Comparison of ENCODE assay signal across 8 cellular contexts in the genomic region with DNA sequence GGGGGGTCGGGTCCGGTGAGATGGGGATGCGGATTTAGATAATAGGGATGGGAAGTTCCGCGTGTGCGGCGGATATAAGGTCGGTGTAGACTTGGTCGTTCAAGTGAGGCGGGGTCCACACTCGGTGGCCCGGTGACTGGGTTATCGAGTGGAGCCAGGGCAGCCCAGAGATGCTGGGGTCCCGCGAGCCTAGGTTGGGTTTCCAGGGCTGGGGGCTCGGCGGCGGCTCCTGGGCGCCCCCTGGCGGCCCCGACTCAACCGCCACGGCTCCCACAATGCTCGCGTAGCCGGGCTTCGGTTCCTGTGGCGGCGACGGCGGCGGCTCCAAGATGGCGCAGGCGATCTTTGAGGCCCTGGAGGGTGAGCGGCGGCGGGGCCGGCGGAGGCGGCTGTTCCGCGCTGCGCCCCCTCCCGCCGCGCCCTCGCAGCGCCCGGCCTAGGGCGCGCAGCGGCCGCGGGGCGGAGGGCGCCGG. TPM values are rescaled to one million over a fixed set of nuclear protein-coding genes. Genes with fewer than 3 reads are reported as not detected.
A peak's percentile ranks its signal among the peaks of the same experiment; 100 is the strongest.
DNase-seq lines count a peak whose midpoint lies in the region; ATAC-seq and TF ChIP-seq lines count a peak whose summit lies in the region.

TSS of gene ZNF341 (plus strand) at position 304 of the 473 bp plus-strand sequence. CDS start at position 330, 26 bp downstream.

- H3K27me3 Mint-ChIP-seq in activated naive CD4-positive, alpha-beta T cell treated with anti-CD3 and anti-CD28 coated beads for 36 hours (ENCODE audit: low read depth), result no peaks in the 10 kb centered on the region

- H3K4me3 ChIP-seq in HCT116 (replicated peaks in 1 of 2; ENCODE audit: low read depth in 1 of 2, low read length in 2 of 2) (peak within 1 kb of the TSS; percentile 64 to 81), MG63 (peak within 1 kb of the TSS; percentile 52), heart right ventricle (peak within 1 kb of the TSS; percentile 33 to 81 (median 68))

- peaks cover 10% of the 10 kb centered on the region for H3K36me3 Mint-ChIP-seq in activated naive CD4-positive, alpha-beta T cell treated with anti-CD3 and anti-CD28 coated beads for 36 hours (ENCODE audit: low read depth)

- BruUV-seq in HCT116 (replicated peaks; lab: Mats Ljungman, UMichigan), result no TSS peak

- H3K9me3 Mint-ChIP-seq in activated naive CD4-positive, alpha-beta T cell treated with anti-CD3 and anti-CD28 coated beads for 36 hours, result peaks cover 5% of the 10 kb centered on the region

- CTCF ChIA-PET in HCT116 (lab: Charles Lee), result interaction anchor here (0.6 to 0.7 kb wide), 3 partner anchors 8 to 65 kb away, joined by 3 read pairs; partner anchors contain the start of genes ACTL10 and PXMP4
- CTCF ChIA-PET in activated naive CD4-positive, alpha-beta T cell treated with anti-CD3 and anti-CD28 coated beads for 36 hours (lab: Charles Lee), result interaction anchor here (0.8 to 1.9 kb wide), 7 partner anchors 8 to 242 kb away, joined by 3 to 14 read pairs (median 4); partner anchors contain the start of genes ACTL10, CBFA2T2 and PXMP4

- no peaks in the 10 kb centered on the region for H3K36me3 ChIP-seq in HCT116 (ENCODE audit: control insufficient read depth in 1 of 2, insufficient read depth in 2 of 2, low read length in 2 of 2)
- H3K36me3 ChIP-seq in MG63, result peaks cover 3% of the 10 kb centered on the region
- peaks cover 0 to 5% (median 0%) of the 10 kb centered on the region in 9 donors for H3K36me3 ChIP-seq in heart right ventricle

- H3K4me3 Mint-ChIP-seq in activated naive CD4-positive, alpha-beta T cell treated with anti-CD3 and anti-CD28 coated beads for 36 hours, result peak within 1 kb of the TSS; percentile 79

- peak; percentile 55 for DNase-seq in GM04504 (ENCODE audit: low read depth)
- DNase-seq in HCT116 (ENCODE audit: low read depth, low spot score), result peak; percentile 39
- DNase-seq in MG63, result peak; percentile 86
- DNase-seq in SK-N-DZ (ENCODE audit: low spot score), result peak; percentile 94
- peak; percentile 89 for DNase-seq in activated naive CD4-positive, alpha-beta T cell treated with anti-CD3 and anti-CD28 coated beads for 36 hours
- DNase-seq in heart right ventricle, result peak; percentile 88 to 91
- DNase-seq in pulmonary artery endothelial cell (ENCODE audit: low read depth, low spot score), result peak; percentile 40
- peak; percentile 90 for DNase-seq in ureter (ENCODE audit: low spot score)

- peak within 1 kb of the TSS; percentile 83 for H3K27ac ChIP-seq in HCT116 (ENCODE audit: low read depth, low read length)
- peak within 1 kb of the TSS; percentile 90 to 98 (median 95) for H3K27ac ChIP-seq in heart right ventricle

- H3K9me3 ChIP-seq in HCT116 (ENCODE audit: control insufficient read depth in 1 of 2, insufficient read depth in 1 of 2, low read depth in 1 of 2, low read length in 2 of 2) (peaks cover 5 to 8% of the 10 kb centered on the region in 2 experiments; a peak in 2 of 4 replicates), MG63 (peaks cover 7% of the 10 kb centered on the region), heart right ventricle (peaks cover 0 to 17% (median 11%) of the 10 kb centered on the region in 11 donors)

- peak within 1 kb of the TSS; percentile 84 for H3K9ac ChIP-seq in HCT116 (ENCODE audit: low read length)

- TF ChIP-seq RAD21 in HCT116 (IDR thresholded peaks at IDR 0.05; ENCODE audit: low read depth), result peak; percentile 78

- no peaks in the 10 kb centered on the region for H4K20me1 ChIP-seq in HCT116 (ENCODE audit: insufficient read depth)

- RAD21 ChIA-PET in HCT116 (lab: Charles Lee; ENCODE audit: low non-redundant PET in 1 of 2, low total read pairs in 2 of 2, uncharacterized antibody in 2 of 2, unreplicated experiment in 2 of 2), result interaction anchor here in 1 of 2 experiments (1.0 kb wide), 1 partner anchor 183 kb away, joined by 3 read pairs; no protein-coding TSS in a partner anchor

- H2AFZ ChIP-seq in HCT116 (ENCODE audit: low read depth, low read length, poor library complexity, severe bottlenecking), result peak within 1 kb of the TSS; percentile 86

- H3K4me2 ChIP-seq in HCT116 (ENCODE audit: low read length), result peak within 1 kb of the TSS; percentile 100

- peak; percentile 52 to 82 (median 68); a peak in 5 of 6 replicates for TF ChIP-seq CTCF in HCT116 (IDR thresholded peaks at IDR 0.05 in 2 of 3, conservative IDR thresholded peaks at IDR 0.05 in 1 of 3; ENCODE audit: borderline replicate concordance in 1 of 3, insufficient read depth in 1 of 3, low read depth in 2 of 3, low read length in 2 of 3)
- TF ChIP-seq CTCF in heart right ventricle (IDR thresholded peaks at IDR 0.05), result peak; percentile 88 to 93 (median 91)

- intact Hi-C loops in HCT116 (cut with micrococcal nuclease), result loop anchor here (2.0 kb wide), 1 partner anchor 275 kb away; no protein-coding TSS in a partner anchor
- intact Hi-C loops in activated naive CD4-positive, alpha-beta T cell treated with anti-CD3 and anti-CD28 coated beads for 36 hours (cut with micrococcal nuclease), result loop anchor here (1.0 to 5.0 kb wide), 7 partner anchors 11 to 289 kb away; partner anchors contain the start of genes CHMP4B, E2F1, PXMP4 and SNTA1
- intact Hi-C loops in heart right ventricle (cut with DNase I), result loop anchor here in 5 of 10 donors (5.0 to 10.0 kb wide), 5 partner anchors 44 to 274 kb away; partner anchors contain the start of genes E2F1 (in 1 of the 5), NECAB3 (in 1 of the 5) and RALY (in 1 of the 5)

- H3K27me3 ChIP-seq in HCT116 (ENCODE audit: insufficient read depth, low read length) (no peaks in the 10 kb centered on the region), MG63 (no peaks in the 10 kb centered on the region), heart right ventricle (no peaks in the 10 kb centered on the region)

- H3K79me2 ChIP-seq in HCT116 (ENCODE audit: insufficient read depth, low read length), result peaks cover 11% of the 10 kb centered on the region; the same call in 1 of the 2 replicates

- POLR2A ChIA-PET in HCT116 (lab: Charles Lee), result interaction anchor here (0.9 to 1.4 kb wide), 2 partner anchors 12 to 58 kb away, joined by 4 read pairs; partner anchors contain the start of gene PXMP4

- no peak for TF ChIP-seq POLR2A in HCT116 (IDR thresholded peaks at IDR 0.05; ENCODE audit: borderline replicate concordance, extremely low read depth, insufficient read depth, insufficient read length)

- H3K4me1 Mint-ChIP-seq in activated naive CD4-positive, alpha-beta T cell treated with anti-CD3 and anti-CD28 coated beads for 36 hours (ENCODE audit: low read depth), result peaks cover 18% of the 10 kb centered on the region

- peaks cover 23 to 30% of the 10 kb centered on the region in 2 experiments for H3K4me1 ChIP-seq in HCT116 (ENCODE audit: control insufficient read depth in 1 of 2, insufficient read depth in 2 of 2, low read length in 2 of 2)
- H3K4me1 ChIP-seq in heart right ventricle, result peaks cover 3 to 31% (median 23%) of the 10 kb centered on the region in 9 donors

- H3K27ac Mint-ChIP-seq in activated naive CD4-positive, alpha-beta T cell treated with anti-CD3 and anti-CD28 coated beads for 36 hours, result peak within 1 kb of the TSS; percentile 90

- H3K9me2 ChIP-seq in HCT116 (ENCODE audit: insufficient read depth), result no peaks in the 10 kb centered on the region

- 1 to 3% methylated on average over 33 to 57 of the region's 57 CpGs for WGBS in heart right ventricle, 2 donors

- ATAC-seq in HCT116, result peak; percentile 74
- peak; percentile 83 to 91 (median 88) for ATAC-seq in heart right ventricle

TF ChIP-seq in HCT116, 20 proteins besides CTCF, POLR2A, EP300 and RAD21:
- no peak for TF ChIP-seq ZNF274 (IDR thresholded peaks at IDR 0.05; ENCODE audit: low read depth, low read length)
- TF ChIP-seq POLR2AphosphoS5 (IDR thresholded peaks at IDR 0.05; ENCODE audit: low read depth, low read length), result peak; percentile 7; the same call in 1 of the 2 replicates
- TF ChIP-seq ZFX (IDR thresholded peaks at IDR 0.05), result no peak
- TF ChIP-seq YY1 (IDR thresholded peaks at IDR 0.05; ENCODE audit: extremely low read depth, insufficient replicate concordance, low read depth, low read length), result peak; percentile 90
- TF ChIP-seq CBX3 (IDR thresholded peaks at IDR 0.05; ENCODE audit: low read depth), result 0 out of 2 replicates have a peak, but pooled peaks have one; percentile 39

RNA-seq across cellular contexts. Expression of gene ZNF341, which starts in this region (rescaled TPM):
- total RNA-seq in HCT116 (2021; ENCODE audit: unreplicated experiment) (4.9 TPM), heart right ventricle (1 to 10 TPM in 8 of 10 donors, under 1 TPM in 2; 0.85 to 2.6 (median 1.5) TPM), pulmonary artery endothelial cell (0.86 and 1.1 TPM in 2 replicates), ureter (4.8 TPM)
- 3.9 and 4.9 TPM in 2 replicates for polyA plus RNA-seq in HCT116 (2012)
- 1.0 and 1.5 TPM in 2 replicates for total RNA-seq in MG63 (2014; rRNA removed; shearing (Covaris generic); ENCODE audit: low replicate concordance)
- polyA plus RNA-seq in SK-N-DZ (2014; cell fraction: cytosol; rRNA removed), result 1.8 and 2.1 TPM in 2 replicates
- polyA plus RNA-seq in SK-N-DZ (2014; cell fraction: nucleus; rRNA removed), result 1.2 and 1.9 TPM in 2 replicates
- total RNA-seq in activated naive CD4-positive, alpha-beta T cell treated with anti-CD3 and anti-CD28 coated beads for 36 hours, result 1 to 10 TPM; 5.8 to 6.8 TPM
- 1 to 10 TPM; 1.8 to 3.7 TPM for polyA plus RNA-seq in heart right ventricle

Comparison
In these comparisons a context has a peak if more than half of its experiments do, and no peak if none do; other contexts are left out.
1. Peak in every context shown above with its lines: DNase-seq, ATAC-seq, H3K4me3 ChIP-seq and H3K27ac ChIP-seq.
2. DNase-seq: peak in every context shown above with its lines; median percentile 94 in SK-N-DZ; 90 in ureter; 90 in heart right ventricle; 89 in activated naive CD4-positive, alpha-beta T cell treated with anti-CD3 and anti-CD28 coated beads for 36 hours; 86 in MG63; 55 in GM04504; 40 in pulmonary artery endothelial cell; 39 in HCT116.